11 cellular contexts compared by ENCODE assay signal in the genomic region with DNA sequence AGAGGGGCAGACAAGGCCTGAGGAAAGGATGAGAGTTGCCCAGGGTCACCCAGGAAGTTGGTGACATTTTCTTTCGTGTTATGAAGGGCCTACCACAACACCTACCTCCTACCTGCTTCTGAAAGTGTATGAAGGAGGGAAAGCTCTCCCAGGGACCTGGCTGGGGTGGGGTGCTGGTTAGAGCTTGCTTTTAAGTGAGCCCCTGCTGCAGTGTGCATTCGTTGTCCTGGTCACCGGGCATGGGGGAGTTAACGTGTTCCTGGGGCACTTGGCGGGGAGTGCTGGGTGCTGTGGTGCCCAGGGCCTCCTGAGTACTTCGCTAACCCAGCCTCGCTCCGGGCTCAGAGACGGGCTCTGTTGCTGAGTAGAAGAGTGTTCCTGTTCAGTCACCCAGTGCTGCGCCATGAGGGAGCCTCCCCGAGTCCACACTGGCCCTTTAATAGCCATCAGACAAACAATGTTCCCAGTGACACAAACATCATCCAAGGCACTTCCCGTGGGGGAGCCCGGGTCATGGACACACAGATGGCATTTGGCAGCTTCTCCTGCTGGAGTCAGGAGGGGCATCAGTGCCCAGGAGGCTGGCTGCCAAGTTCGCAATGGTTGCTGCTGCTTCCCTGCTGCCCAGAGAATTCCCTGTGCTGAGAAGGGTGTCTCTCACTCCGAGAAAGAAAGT.
DNase-seq lines count a peak whose midpoint lies in the region; TF ChIP-seq lines count a peak whose summit lies in the region.
"Had no signal": no experiment of that assay in that cellular context is flagged by ENCODE, and none has a peak within 500 bp of the region (broad histone marks: within the 10 kb centered on the region; RNA-seq: fewer than 3 reads in every experiment).

No MANE protein-coding gene starts in this region.

- no peak overlapping the region for H3K4me3 ChIP-seq in testis

- peaks cover 31% of the 10 kb centered on the region for H3K4me1 ChIP-seq in testis

- peak overlapping the region; percentile 37 for H3K27ac Mint-ChIP-seq in mesothelial cell of epicardium
- H3K27ac Mint-ChIP-seq in immature natural killer cell: peak overlapping the region in 1 of 6 donors; percentile 7

- no peaks in the 10 kb centered on the region for H3K36me3 ChIP-seq in testis (ENCODE audit: low read depth, missing control alignments)

- intact Hi-C loops in testis (cut with DNase I; ENCODE audit: low total_unique reads): no loop called here

- H3K27ac ChIP-seq in testis: no peak overlapping the region
- H3K27ac ChIP-seq: parathyroid adenoma had no signal

- H3K9me3 Mint-ChIP-seq in mesothelial cell of epicardium: no peaks in the 10 kb centered on the region
- H3K9me3 Mint-ChIP-seq in immature natural killer cell: no peaks in the 10 kb centered on the region

- DNase-seq in NCI-H446 treated with DMSO at 0.1 percent for 48 hours (lab: John Stamatoyannopoulos, UW): peak; percentile 5
- DNase-seq in NCI-H446 (lab: John Stamatoyannopoulos, UW): no peak
- peak; percentile 79 for DNase-seq in cerebellum (ENCODE audit: low spot score)
- no peak for DNase-seq in mesothelial cell of epicardium (ENCODE audit: low spot score in 2 of 2, unreplicated experiment in 2 of 2)
- DNase-seq in testis: peak; percentile 90
- DNase-seq in NCI-H345 treated with DMSO at 0.1 percent for 48 hours (lab: John Stamatoyannopoulos, UW; ENCODE audit: unreplicated experiment): no peak
- no peak for DNase-seq in stimulated activated naive CD4-positive, alpha-beta T cell treated with Interleukin-2 at 50 U/mL for 16 hours (lab: John Stamatoyannopoulos, UW)
- DNase-seq in immature natural killer cell: no peak
- DNase-seq: effector memory CD4-positive, alpha-beta T cell; NCI-H1048 had no signal

- H3K9me3 ChIP-seq in testis: no peaks in the 10 kb centered on the region

- H3K27me3 Mint-ChIP-seq in mesothelial cell of epicardium (ENCODE audit: low read depth) (no peaks in the 10 kb centered on the region), immature natural killer cell (ENCODE audit: low read depth in 3 of 3) (peaks cover 0 to 2% (median 2%) of the 10 kb centered on the region in 3 donors)

- TF ChIP-seq CTCF in mesothelial cell of epicardium (IDR thresholded peaks at IDR 0.05; ENCODE audit: unreplicated experiment) (no peak), testis (IDR thresholded peaks at IDR 0.05) (no peak)

- H3K27me3 ChIP-seq in testis: no peaks in the 10 kb centered on the region

- H3K4me3 Mint-ChIP-seq in mesothelial cell of epicardium: no peak overlapping the region
- H3K4me3 Mint-ChIP-seq in immature natural killer cell: peak overlapping the region in 1 of 5 donors; percentile 20

- TF ChIP-seq POLR2A in testis (IDR thresholded peaks at IDR 0.05): no peak

- H3K36me3 Mint-ChIP-seq in mesothelial cell of epicardium: peaks cover 30% of the 10 kb centered on the region
- H3K36me3 Mint-ChIP-seq in immature natural killer cell: peaks cover 5 to 19% (median 19%) of the 10 kb centered on the region in 3 donors

- H3K4me1 Mint-ChIP-seq in mesothelial cell of epicardium (peaks cover 3% of the 10 kb centered on the region), immature natural killer cell (peaks cover 27 to 29% of the 10 kb centered on the region in 2 donors)

- 75 to 80% methylated on average over 10 to 15 of the region's 15 CpGs for WGBS in testis, 2 donors

Comparison
In these comparisons a context has a peak if more than half of its experiments do, and no peak if none do; other contexts are left out.
1. DNase-seq: peak in NCI-H446 treated with DMSO at 0.1 percent for 48 hours (single experiment), cerebellum (single experiment) and testis (single experiment); none in NCI-H446 (0 of 2), mesothelial cell of epicardium (0 of 2), NCI-H345 treated with DMSO at 0.1 percent for 48 hours (single experiment), stimulated activated naive CD4-positive, alpha-beta T cell treated with Interleukin-2 at 50 U/mL for 16 hours (single experiment) and immature natural killer cell (0 of 3).